Comparison of ENCODE assay signal across 8 cellular contexts in the genomic region with DNA sequence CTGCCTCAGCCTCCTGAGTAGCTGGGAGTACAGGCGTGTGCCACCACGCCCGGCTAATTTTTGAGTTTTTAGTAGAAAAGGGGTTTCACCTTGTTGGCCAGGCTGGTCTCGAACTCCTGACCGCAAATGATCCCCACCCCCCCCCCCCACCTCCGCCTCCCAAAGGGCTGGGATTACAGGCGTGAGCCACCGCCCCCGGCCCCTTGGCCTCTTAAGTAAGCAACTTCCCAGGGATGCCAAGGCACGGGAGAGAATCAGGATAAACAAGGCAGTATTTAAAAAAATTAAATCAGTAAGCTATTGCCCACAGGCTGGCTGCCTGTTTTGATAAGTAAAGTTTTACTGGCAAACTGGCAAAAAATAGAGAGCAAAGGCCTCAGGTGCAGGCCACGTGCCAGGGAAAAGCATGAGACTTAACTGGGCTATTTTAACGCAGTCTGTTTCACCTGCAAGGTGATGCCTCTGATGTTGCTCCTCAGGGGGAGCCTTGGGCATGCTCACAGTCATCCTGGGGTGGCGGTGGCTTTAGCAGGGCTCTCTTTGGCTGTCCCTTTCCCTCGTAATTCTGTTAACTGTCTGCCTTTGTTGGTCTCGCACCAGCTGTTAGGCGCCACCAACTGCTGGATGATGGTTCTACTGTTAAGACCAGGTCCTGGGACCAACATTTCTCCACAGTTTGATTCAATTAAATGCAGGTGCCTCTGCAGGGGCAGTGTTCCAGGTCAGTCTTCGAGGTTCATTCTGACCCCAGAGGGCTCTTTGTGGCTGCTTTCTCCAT. TPM values are rescaled to one million over a fixed set of nuclear protein-coding genes. Genes with fewer than 3 reads are reported as not detected.
DNase-seq lines count a peak whose midpoint lies in the region; ATAC-seq and TF ChIP-seq lines count a peak whose summit lies in the region.

No MANE protein-coding gene starts in this region.

- H3K4me1 ChIP-seq in adipocyte (ENCODE audit: control insufficient read depth, insufficient read depth, low read length) (no peaks in the 10 kb centered on the region), spleen (peaks cover 0 to 34% (median 16%) of the 10 kb centered on the region in 6 donors)

- H3K27me3 ChIP-seq in adipocyte (replicated peaks; ENCODE audit: control insufficient read depth, insufficient read depth, low read length) (peaks cover 5% of the 10 kb centered on the region), spleen (replicated peaks in 1 of 7) (peaks cover 0 to 9% (median 0%) of the 10 kb centered on the region in 7 donors)

- peak in 6 of 11 experiments; percentile 5 to 24 (median 13) for TF ChIP-seq CTCF in spleen (IDR thresholded peaks at IDR 0.05 in 8 of 11, conservative IDR thresholded peaks at IDR 0.05 in 3 of 11)

- peak overlapping the region in 3 of 8 donors; percentile 68 to 76 (median 71) for H3K27ac ChIP-seq in spleen

- no peaks in the 10 kb centered on the region for H3K9me3 ChIP-seq in adipocyte (ENCODE audit: control insufficient read depth, low read length)
- H3K9me3 ChIP-seq in spleen: no peaks in the 10 kb centered on the region

- H3K36me3 ChIP-seq in adipocyte (ENCODE audit: control insufficient read depth, insufficient read depth, low read length, severe bottlenecking) (no peaks in the 10 kb centered on the region), spleen (no peaks in the 10 kb centered on the region)

- 28 to 46% (median 37%) methylated on average over 16 to 17 of the region's 17 CpGs for WGBS in spleen, 5 donors

- peak overlapping the region; percentile 79 for H3K9ac ChIP-seq in adipocyte (ENCODE audit: low read length)

- intact Hi-C loops in spleen (cut with DNase I; ENCODE audit: low total_unique reads): no loop called here

- DNase-seq in activated CD4-positive, alpha-beta T cell treated with anti-CD3 and anti-CD28 coated beads for 48 hours: peak; percentile 35
- DNase-seq in activated CD4-positive, alpha-beta T cell treated with anti-CD3 and anti-CD28 coated beads, Interleukin-2, amount 50 U/mL, for 4 hours: no peak
- DNase-seq in NCI-H345 treated with DMSO at 0.1 percent for 48 hours (lab: John Stamatoyannopoulos, UW; ENCODE audit: unreplicated experiment) (peak; percentile 8), adipocyte (ENCODE audit: low read depth) (peak; percentile 47), iPS DF 19.7 (ENCODE audit: low read depth, low spot score) (peak; percentile 85), spleen (no peak)
- DNase-seq in effector CD8-positive, alpha-beta T cell (lab: John Stamatoyannopoulos, UW): no peak

- H3K4me3 ChIP-seq in adipocyte (ENCODE audit: low read length): peak overlapping the region; percentile 79
- H3K4me3 ChIP-seq in spleen: peak overlapping the region in 7 of 8 donors; percentile 34 to 72 (median 45)

- no peak for TF ChIP-seq POLR2A in spleen (IDR thresholded peaks at IDR 0.05)

- no peak for ATAC-seq in HG02588 (IDR thresholded peaks at IDR 0.05; ENCODE audit: unreplicated experiment)

RNA-seq across cellular contexts. Expression of gene RNF130, which starts 19.4 kb away (rescaled TPM):
- 100 to 1,000 TPM in 1 of 7 donors, 10 to 100 TPM in 6; 64.5 to 119 (median 84.1) TPM for total RNA-seq in spleen
- 10 to 100 TPM; 44.1 to 57.0 (median 45.4) TPM for polyA plus RNA-seq in spleen

Comparison
In these comparisons a context has a peak if more than half of its experiments do, and no peak if none do; other contexts are left out.
1. DNase-seq: peak in activated CD4-positive, alpha-beta T cell treated with anti-CD3 and anti-CD28 coated beads for 48 hours (single experiment), NCI-H345 treated with DMSO at 0.1 percent for 48 hours (single experiment), adipocyte (single experiment) and iPS DF 19.7 (single experiment); none in activated CD4-positive, alpha-beta T cell treated with anti-CD3 and anti-CD28 coated beads, Interleukin-2, amount 50 U/mL, for 4 hours (0 of 2), spleen (single experiment) and effector CD8-positive, alpha-beta T cell (single experiment).